ENCODE assay signal across 8 cellular contexts in the genomic region with DNA sequence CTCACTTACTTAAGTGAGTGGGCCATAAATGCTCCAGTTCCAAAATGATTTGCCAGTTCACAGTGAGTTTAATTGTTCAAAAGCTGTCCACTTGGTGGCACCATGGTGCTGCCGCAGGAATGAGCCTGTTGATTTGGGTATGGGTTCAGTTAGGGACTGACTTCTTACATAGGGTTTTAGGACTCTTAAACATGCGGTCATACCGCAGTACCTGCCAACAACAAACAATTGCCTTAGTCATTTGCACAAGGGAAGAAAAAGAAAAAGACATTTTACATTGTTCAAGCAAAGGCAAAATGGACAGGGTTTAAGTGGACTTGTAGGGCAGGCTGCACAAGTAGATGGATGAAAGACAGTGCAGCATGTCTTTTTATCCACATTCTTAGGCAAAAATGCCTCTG.
A peak's percentile ranks its signal among the peaks of the same experiment; 100 is the strongest.
DNase-seq lines count a peak whose midpoint lies in the region; ATAC-seq and TF ChIP-seq lines count a peak whose summit lies in the region.

No MANE protein-coding gene starts in this region.

- H3K36me3 Mint-ChIP-seq in activated CD8-positive, alpha-beta T cell treated with anti-CD3 and anti-CD28 coated beads for 36 hours (ENCODE audit: low read depth), result no peaks in the 10 kb centered on the region
- no peaks in the 10 kb centered on the region for H3K36me3 Mint-ChIP-seq in nephron progenitor cell (ENCODE audit: low read depth)

- intact Hi-C loops in activated CD8-positive, alpha-beta T cell treated with anti-CD3 and anti-CD28 coated beads for 36 hours (cut with micrococcal nuclease), result no loop called here

- H3K9me3 Mint-ChIP-seq in activated CD8-positive, alpha-beta T cell treated with anti-CD3 and anti-CD28 coated beads for 36 hours, result no peaks in the 10 kb centered on the region
- peaks cover 9% of the 10 kb centered on the region for H3K9me3 Mint-ChIP-seq in nephron progenitor cell

- H3K4me3 Mint-ChIP-seq in activated CD8-positive, alpha-beta T cell treated with anti-CD3 and anti-CD28 coated beads for 36 hours, result no peak overlapping the region
- no peak overlapping the region for H3K4me3 Mint-ChIP-seq in nephron progenitor cell

- H3K27ac Mint-ChIP-seq in activated CD8-positive, alpha-beta T cell treated with anti-CD3 and anti-CD28 coated beads for 36 hours, result no peak overlapping the region
- no peak overlapping the region for H3K27ac Mint-ChIP-seq in nephron progenitor cell

- DNase-seq in CD1c-positive myeloid dendritic cell (ENCODE audit: extremely low spot score) (peak; percentile 50), NCI-H226 (peak; percentile 52), fibroblast of gingiva (ENCODE audit: low read depth) (peak; percentile 35), nephron progenitor cell (peak; percentile 48), cerebellar nuclear complex (lab: John Stamatoyannopoulos, UW) (no peak)
- DNase-seq in activated CD8-positive, alpha-beta T cell treated with anti-CD3 and anti-CD28 coated beads for 36 hours, result peak; percentile 61

- H3K4me1 Mint-ChIP-seq in activated CD8-positive, alpha-beta T cell treated with anti-CD3 and anti-CD28 coated beads for 36 hours (ENCODE audit: low read depth), result no peaks in the 10 kb centered on the region
- no peaks in the 10 kb centered on the region for H3K4me1 Mint-ChIP-seq in nephron progenitor cell

- H3K27me3 Mint-ChIP-seq in activated CD8-positive, alpha-beta T cell treated with anti-CD3 and anti-CD28 coated beads for 36 hours, result peaks cover 10% of the 10 kb centered on the region
- H3K27me3 Mint-ChIP-seq in nephron progenitor cell (ENCODE audit: low read depth, poor library complexity), result peaks cover 9% of the 10 kb centered on the region

- POLR2A ChIA-PET in activated CD8-positive, alpha-beta T cell treated with anti-CD3 and anti-CD28 coated beads for 36 hours (lab: Charles Lee), result no interaction called here

- peak; percentile 96 for ATAC-seq in GM18861 (IDR thresholded peaks at IDR 0.05; ENCODE audit: unreplicated experiment)
- ATAC-seq in HG03196 (IDR thresholded peaks at IDR 0.05; ENCODE audit: unreplicated experiment), result peak; percentile 79
- ATAC-seq in activated CD8-positive, alpha-beta T cell treated with anti-CD3 and anti-CD28 coated beads for 36 hours, result peak; percentile 68

- CTCF ChIA-PET in activated CD8-positive, alpha-beta T cell treated with anti-CD3 and anti-CD28 coated beads for 36 hours (lab: Charles Lee), result interaction anchor here (1.5 kb wide), 1 partner anchor 413 kb away, joined by 3 read pairs; no protein-coding TSS in a partner anchor

- peak; percentile 64 for TF ChIP-seq CTCF in activated CD8-positive, alpha-beta T cell treated with anti-CD3 and anti-CD28 coated beads for 36 hours (IDR thresholded peaks at IDR 0.05)
- peak; percentile 76 for TF ChIP-seq CTCF in nephron progenitor cell (IDR thresholded peaks at IDR 0.05)

Comparison
In these comparisons a context has a peak if more than half of its experiments do, and no peak if none do; other contexts are left out.
1. DNase-seq: peak in CD1c-positive myeloid dendritic cell (single experiment), NCI-H226 (single experiment), activated CD8-positive, alpha-beta T cell treated with anti-CD3 and anti-CD28 coated beads for 36 hours (single experiment), fibroblast of gingiva (single experiment) and nephron progenitor cell (single experiment); none in cerebellar nuclear complex (0 of 2).
2. Peak in every context shown above with its lines, with median percentiles within 50 percentile points of each other: ATAC-seq.